In genomic region chr6:20351529-20351928, GRCh38 we compare ENCODE assay signal across 1 cellular context.
TF ChIP-seq lines count a peak whose summit lies in the region.

No MANE protein-coding gene starts in this region.

TF ChIP-seq in K562, 482 proteins besides CTCF, POLR2A, EP300 and RAD21 (continued from another document):
- TF ChIP-seq ATF3 (IDR thresholded peaks at IDR 0.05) (0 out of 2 replicates have a peak, but pooled peaks have one; percentile 22), ATF3 (CRISPR knock-in tag; conservative IDR thresholded peaks at IDR 0.05) (no peak)
